In the genomic region with DNA sequence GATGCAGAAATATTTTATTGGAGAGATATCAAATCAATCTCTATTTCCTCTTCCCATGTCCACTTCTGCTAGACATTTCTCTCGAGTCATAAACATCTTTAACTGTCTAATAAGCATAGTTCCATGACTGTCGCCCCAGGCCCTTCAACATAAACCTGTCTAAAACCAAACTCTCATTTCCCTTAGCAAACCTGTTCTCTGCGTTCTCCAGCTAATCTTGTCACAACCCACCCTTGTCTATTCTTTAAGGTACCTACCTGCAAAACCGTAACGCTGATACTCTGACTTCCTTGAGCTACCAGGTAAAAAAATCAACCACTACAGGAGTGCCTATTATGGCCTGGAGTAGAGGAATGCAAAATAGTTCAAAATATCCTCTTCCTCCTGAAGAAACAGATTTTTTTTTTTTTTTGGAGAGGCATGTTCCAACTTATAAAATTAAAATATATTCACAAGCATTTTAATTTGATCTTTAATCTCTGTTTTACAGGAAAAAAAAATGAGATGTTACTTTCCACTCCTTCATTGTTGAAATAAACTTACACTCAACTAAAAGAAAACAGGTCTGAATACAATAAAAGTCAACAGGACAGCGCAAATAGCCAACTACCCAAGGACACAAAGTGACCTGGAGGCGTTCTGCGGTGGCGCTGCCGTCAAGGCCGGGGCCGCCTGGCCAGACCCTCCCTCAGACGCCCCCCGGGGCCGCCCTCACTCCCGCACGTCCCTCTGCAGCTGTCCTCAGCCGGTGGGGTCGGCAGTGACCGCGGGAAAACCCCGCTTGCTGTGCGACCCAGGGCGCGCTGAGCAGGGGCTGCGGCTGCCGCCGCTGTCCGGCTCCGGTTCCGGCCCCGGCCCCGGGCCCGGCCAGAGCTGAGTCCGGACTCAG, we compare ENCODE assay signal across 8 cellular contexts. TPM values are rescaled to one million over a fixed set of nuclear protein-coding genes. Genes with fewer than 3 reads are reported as not detected.
A peak's percentile ranks its signal among the peaks of the same experiment; 100 is the strongest.
DNase-seq lines count a peak whose midpoint lies in the region; ATAC-seq, FAIRE-seq and TF ChIP-seq lines count a peak whose summit lies in the region.

No MANE protein-coding gene starts in this region.

- 2% methylated on average over 11 of the region's 35 CpGs for WGBS in HepG2 (ENCODE audit: low lambda C conversion rate)
- WGBS in thymus: under 1% methylated on average over 35 of the region's 35 CpGs

- FAIRE-seq in HepG2 (lab: Jason Lieb, UNC): no peak

- TF ChIP-seq EP300 in HepG2 (IDR thresholded peaks at IDR 0.05; ENCODE audit: low read depth in 2 of 2, low read length in 2 of 2): no peak
- no peak for TF ChIP-seq EP300 in HepG2 (CRISPR knock-in tag; IDR thresholded peaks at IDR 0.05; ENCODE audit: borderline replicate concordance)

- peak overlapping the region; percentile 86 to 92 (median 92) for H3K4me3 ChIP-seq in HepG2 (replicated peaks in 1 of 3; ENCODE audit: insufficient read depth in 1 of 3, low read depth in 2 of 3, low read length in 3 of 3)
- peak overlapping the region; percentile 91 for H3K4me3 ChIP-seq in thymus (ENCODE audit: low read length)

- peak; percentile 6 for DNase-seq in AG08395 (ENCODE audit: low spot score)
- DNase-seq in NCI-H748 treated with DMSO at 0.1 percent for 48 hours (lab: John Stamatoyannopoulos, UW): peak; percentile 44
- peak in 6 of 61 donors; percentile 5 to 55 (median 34) for DNase-seq in caudate nucleus (lab: John Stamatoyannopoulos, UW)
- DNase-seq in HepG2 (ENCODE audit: low spot score): peak; percentile 18
- no peak for DNase-seq in middle frontal gyrus (ENCODE audit: extremely low spot score, low spot score)

- POLR2A ChIA-PET in HepG2 (lab: Yijun Ruan, JAX): interaction anchor here (1.0 kb wide), 1 partner anchor 411 kb away, joined by 3 read pairs; no protein-coding TSS in a partner anchor

- TSS peak; percentile 54 for BruUV-seq in HepG2 (replicated peaks; lab: Mats Ljungman, UMichigan)

- peak overlapping the region; percentile 82 for H3K27ac ChIP-seq in caudate nucleus (ENCODE audit: low read depth, low read length)
- H3K27ac ChIP-seq in HepG2 (ENCODE audit: extremely low read length, insufficient read depth, low read length): peak overlapping the region; percentile 97
- H3K27ac ChIP-seq in thymus (ENCODE audit: low read depth): peak overlapping the region; percentile 99

- TF ChIP-seq POLR2A in GM18505 (IDR thresholded peaks at IDR 0.05; ENCODE audit: borderline replicate concordance, extremely low read depth, insufficient read depth, insufficient read length): no peak
- TF ChIP-seq POLR2A in HepG2 (IDR thresholded peaks at IDR 0.05; ENCODE audit: insufficient read depth in 1 of 2, low read depth in 2 of 2, low read length in 2 of 2): no peak; a peak in 1 of 4 replicates

- peak; percentile 43 for TF ChIP-seq RAD21 in HepG2 (CRISPR knock-in tag; IDR thresholded peaks at IDR 0.05)

- peaks cover 1 to 10% of the 10 kb centered on the region in 2 experiments; a peak in 2 of 5 replicates for H3K36me3 ChIP-seq in HepG2 (replicated peaks in 1 of 2; ENCODE audit: control insufficient read depth in 1 of 2, insufficient read depth in 2 of 2, low read length in 2 of 2)
- peaks cover 9% of the 10 kb centered on the region for H3K36me3 ChIP-seq in thymus (ENCODE audit: control insufficient read depth, insufficient read depth)

- TF ChIP-seq CTCF in HepG2 (CRISPR knock-in tag; IDR thresholded peaks at IDR 0.05): 0 out of 2 replicates have a peak, but pooled peaks have one; percentile 15

- in situ Hi-C loops in HepG2 (cut with HindIII; ENCODE audit: extremely low pct_ligation_motif_present, low pct_unique_long_range_greater_than_20kb): loop anchor here (10.0 kb wide), 1 partner anchor 531 kb away; a partner anchor contains a TSS

- H2AFZ ChIP-seq in HepG2 (ENCODE audit: low read length): no peak overlapping the region

- H3K9ac ChIP-seq in HepG2 (ENCODE audit: insufficient read depth, low read depth, low read length): peak overlapping the region; percentile 89

- peaks cover 76% of the 10 kb centered on the region for H3K79me2 ChIP-seq in HepG2 (ENCODE audit: insufficient read depth, low read length)

- intact Hi-C loops in HepG2 (cut with micrococcal nuclease; ENCODE audit: unreplicated experiment): loop anchor here (5.0 to 10.0 kb wide), 3 partner anchors 248 to 561 kb away; a partner anchor contains a TSS

- ATAC-seq in GM18505 (IDR thresholded peaks at IDR 0.05; ENCODE audit: unreplicated experiment): peak; percentile 17
- peak; percentile 11 for ATAC-seq in HG02884 (IDR thresholded peaks at IDR 0.05; ENCODE audit: unreplicated experiment)
- ATAC-seq in HepG2: peak; percentile 37

- peak overlapping the region; percentile 84 for H3K4me2 ChIP-seq in HepG2 (ENCODE audit: low read depth, low read length)

- H3K9me3 ChIP-seq in HepG2 (ENCODE audit: low read length) (no peaks in the 10 kb centered on the region), thymus (ENCODE audit: control insufficient read depth) (peaks cover 6% of the 10 kb centered on the region)

- CTCF ChIA-PET in HepG2 (lab: Yijun Ruan, JAX; ENCODE audit: low intra/inter-chr PET ratio, low total read pairs): no interaction called here

- H3K4me1 ChIP-seq in HepG2 (ENCODE audit: insufficient read depth, low read length) (peaks cover 44% of the 10 kb centered on the region), thymus (ENCODE audit: control insufficient read depth, insufficient read depth, low read length) (peaks cover 6% of the 10 kb centered on the region)

- H3K27me3 ChIP-seq in HepG2 (ENCODE audit: control insufficient read depth in 1 of 2, insufficient read depth in 2 of 2, low read length in 2 of 2): no peaks in the 10 kb centered on the region; a peak in 1 of 5 replicates
- no peaks in the 10 kb centered on the region for H3K27me3 ChIP-seq in thymus (ENCODE audit: control insufficient read depth, insufficient read depth)

- no peaks in the 10 kb centered on the region for H4K20me1 ChIP-seq in HepG2 (ENCODE audit: insufficient read depth, low read length)

RNA-seq across cellular contexts. Expression of a gene that starts 0.8 kb away (rescaled TPM):
- 13.6 and 18.0 TPM in 2 replicates for total RNA-seq in HepG2 (2016; rRNA removed; fragmentation: Illumina TruSeq; extraction: Trizol)
- 12.4 and 12.6 TPM in 2 replicates for total RNA-seq in HepG2 (2016; cell fraction: cytosol; rRNA removed; fragmentation: Illumina TruSeq; extraction: Trizol; ENCODE audit: low read depth)
- total RNA-seq in HepG2 (2016; cell fraction: insoluble cytoplasmic fraction; rRNA removed; fragmentation: Illumina TruSeq; extraction: Trizol): 14.4 and 16.4 TPM in 2 replicates
- total RNA-seq in HepG2 (2016; cell fraction: membrane; rRNA removed; fragmentation: Illumina TruSeq; extraction: Trizol): 12.6 and 13.3 TPM in 2 replicates
- total RNA-seq in HepG2 (2016; cell fraction: nucleus; rRNA removed; fragmentation: Illumina TruSeq; extraction: Trizol): 24.0 and 26.1 TPM in 2 replicates
- polyA plus RNA-seq in HepG2 (2011; rRNA removed) (10.0 and 12.9 TPM in 2 replicates), thymus (12.8 TPM)
- polyA plus RNA-seq in HepG2 (2011; cell fraction: cytosol; rRNA removed): 3.6 and 6.1 TPM in 2 replicates
- polyA plus RNA-seq in HepG2 (2011; cell fraction: nucleus; rRNA removed): 8.1 and 10.8 TPM in 2 replicates
- polyA plus RNA-seq in HepG2 (2012): 9.5 and 16.6 TPM in 2 replicates
- polyA plus RNA-seq in HepG2 (2016; cell fraction: cytosol; fragmentation: Illumina TruSeq; extraction: Trizol; ENCODE audit: low read depth): 0.79 and 1.2 TPM in 2 replicates
- 17.0 and 20.1 TPM in 2 replicates for polyA plus RNA-seq in HepG2 (2016; cell fraction: insoluble cytoplasmic fraction; fragmentation: Illumina TruSeq; extraction: Trizol; ENCODE audit: low read depth)
- 4.6 and 4.8 TPM in 2 replicates for polyA plus RNA-seq in HepG2 (2016; cell fraction: membrane; fragmentation: Illumina TruSeq; extraction: Trizol; ENCODE audit: low read depth)
- polyA plus RNA-seq in HepG2 (2016; cell fraction: nucleus; fragmentation: Illumina TruSeq; extraction: Trizol; ENCODE audit: insufficient read depth, low read depth): 34.7 and 36.6 TPM in 2 replicates
- polyA minus RNA-seq in HepG2 (2011; rRNA and poly(A)+ RNA removed; ENCODE audit: low replicate concordance): 5.0 and 5.2 TPM in 2 replicates
- polyA minus RNA-seq in HepG2 (2011; cell fraction: cytosol; rRNA and poly(A)+ RNA removed): 5.8 and 6.3 TPM in 2 replicates
- 27.1 and 28.7 TPM in 2 replicates for polyA minus RNA-seq in HepG2 (2011; cell fraction: nucleus; rRNA and poly(A)+ RNA removed)

RNA-seq across cellular contexts. Expression of a gene that starts 0.9 kb away (rescaled TPM):
- 64.4 and 90.0 TPM in 2 replicates for total RNA-seq in HepG2 (2016; rRNA removed; fragmentation: Illumina TruSeq; extraction: Trizol)
- 10.0 and 14.0 TPM in 2 replicates for total RNA-seq in HepG2 (2016; cell fraction: cytosol; rRNA removed; fragmentation: Illumina TruSeq; extraction: Trizol; ENCODE audit: low read depth)
- 65.7 and 94.3 TPM in 2 replicates for total RNA-seq in HepG2 (2016; cell fraction: insoluble cytoplasmic fraction; rRNA removed; fragmentation: Illumina TruSeq; extraction: Trizol)
- total RNA-seq in HepG2 (2016; cell fraction: membrane; rRNA removed; fragmentation: Illumina TruSeq; extraction: Trizol): 45.8 and 47.1 TPM in 2 replicates
- 44.3 and 48.5 TPM in 2 replicates for total RNA-seq in HepG2 (2016; cell fraction: nucleus; rRNA removed; fragmentation: Illumina TruSeq; extraction: Trizol)
- polyA plus RNA-seq in HepG2 (2011; rRNA removed): 3.4 and 5.0 TPM in 2 replicates
- 2.1 and 2.5 TPM in 2 replicates for polyA plus RNA-seq in HepG2 (2011; cell fraction: cytosol; rRNA removed)
- 4.2 and 4.4 TPM in 2 replicates for polyA plus RNA-seq in HepG2 (2011; cell fraction: nucleus; rRNA removed)
- 10.6 and 19.9 TPM in 2 replicates for polyA plus RNA-seq in HepG2 (2012)
- polyA plus RNA-seq in HepG2 (2016; cell fraction: cytosol; fragmentation: Illumina TruSeq; extraction: Trizol; ENCODE audit: low read depth): 7.9 and 8.7 TPM in 2 replicates
- 69.8 and 79.5 TPM in 2 replicates for polyA plus RNA-seq in HepG2 (2016; cell fraction: insoluble cytoplasmic fraction; fragmentation: Illumina TruSeq; extraction: Trizol; ENCODE audit: low read depth)
- polyA plus RNA-seq in HepG2 (2016; cell fraction: membrane; fragmentation: Illumina TruSeq; extraction: Trizol; ENCODE audit: low read depth): 20.8 and 20.9 TPM in 2 replicates
- polyA plus RNA-seq in HepG2 (2016; cell fraction: nucleus; fragmentation: Illumina TruSeq; extraction: Trizol; ENCODE audit: insufficient read depth, low read depth): 51.9 and 59.2 TPM in 2 replicates
- 4.9 and 6.2 TPM in 2 replicates for polyA minus RNA-seq in HepG2 (2011; rRNA and poly(A)+ RNA removed; ENCODE audit: low replicate concordance)
- 4.4 and 8.9 TPM in 2 replicates for polyA minus RNA-seq in HepG2 (2011; cell fraction: cytosol; rRNA and poly(A)+ RNA removed)
- polyA minus RNA-seq in HepG2 (2011; cell fraction: nucleus; rRNA and poly(A)+ RNA removed): 20.8 and 24.7 TPM in 2 replicates
- polyA plus RNA-seq in thymus: 23.2 TPM

RNA-seq across cellular contexts. Expression of a gene that starts 58.7 kb away (rescaled TPM):
- total RNA-seq in HepG2 (2016; rRNA removed; fragmentation: Illumina TruSeq; extraction: Trizol): 2.9 and 6.7 TPM in 2 replicates
- total RNA-seq in HepG2 (2016; cell fraction: cytosol; rRNA removed; fragmentation: Illumina TruSeq; extraction: Trizol; ENCODE audit: low read depth): 0.61 and 0.79 TPM in 2 replicates
- total RNA-seq in HepG2 (2016; cell fraction: insoluble cytoplasmic fraction; rRNA removed; fragmentation: Illumina TruSeq; extraction: Trizol): 2.4 and 5.6 TPM in 2 replicates
- total RNA-seq in HepG2 (2016; cell fraction: membrane; rRNA removed; fragmentation: Illumina TruSeq; extraction: Trizol): 2.0 and 2.5 TPM in 2 replicates
- total RNA-seq in HepG2 (2016; cell fraction: nucleus; rRNA removed; fragmentation: Illumina TruSeq; extraction: Trizol): 12.0 and 14.2 TPM in 2 replicates
- 1.3 and 1.9 TPM in 2 replicates for polyA plus RNA-seq in HepG2 (2011; rRNA removed)
- 0.81 and 1.0 TPM in 2 replicates for polyA plus RNA-seq in HepG2 (2011; cell fraction: cytosol; rRNA removed)
- 2.3 and 3.8 TPM in 2 replicates for polyA plus RNA-seq in HepG2 (2011; cell fraction: nucleus; rRNA removed)
- 1.0 and 1.1 TPM in 2 replicates for polyA plus RNA-seq in HepG2 (2012)
- 0.40 and 0.43 TPM in 2 replicates for polyA plus RNA-seq in HepG2 (2016; cell fraction: cytosol; fragmentation: Illumina TruSeq; extraction: Trizol; ENCODE audit: low read depth)
- polyA plus RNA-seq in HepG2 (2016; cell fraction: insoluble cytoplasmic fraction; fragmentation: Illumina TruSeq; extraction: Trizol; ENCODE audit: low read depth): 2.7 TPM in 2 replicates
- polyA plus RNA-seq in HepG2 (2016; cell fraction: membrane; fragmentation: Illumina TruSeq; extraction: Trizol; ENCODE audit: low read depth): 0.74 and 1.1 TPM in 2 replicates
- polyA plus RNA-seq in HepG2 (2016; cell fraction: nucleus; fragmentation: Illumina TruSeq; extraction: Trizol; ENCODE audit: insufficient read depth, low read depth): 7.1 and 7.2 TPM in 2 replicates
- 2.3 and 2.6 TPM in 2 replicates for polyA minus RNA-seq in HepG2 (2011; rRNA and poly(A)+ RNA removed; ENCODE audit: low replicate concordance)
- 2.2 and 2.6 TPM in 2 replicates for polyA minus RNA-seq in HepG2 (2011; cell fraction: cytosol; rRNA and poly(A)+ RNA removed)
- 9.4 and 14.7 TPM in 2 replicates for polyA minus RNA-seq in HepG2 (2011; cell fraction: nucleus; rRNA and poly(A)+ RNA removed)
- polyA plus RNA-seq in thymus: 0.96 TPM
